Comparison of ENCODE assay signal across 7 cellular contexts in genomic region chr6:83884523-83884922, GRCh38. TPM values are rescaled to one million over a fixed set of nuclear protein-coding genes. Genes with fewer than 3 reads are reported as not detected.
A peak's percentile ranks its signal among the peaks of the same experiment; 100 is the strongest.
DNase-seq lines count a peak whose midpoint lies in the region; ATAC-seq and TF ChIP-seq lines count a peak whose summit lies in the region.

No MANE protein-coding gene starts in this region.

- intact Hi-C loops in breast epithelium (cut with DNase I; ENCODE audit: low total_unique reads) = no loop called here

- H3K4me1 ChIP-seq in breast epithelium (no peaks in the 10 kb centered on the region), liver (ENCODE audit: control insufficient read depth in 4 of 4, insufficient read depth in 4 of 4, low read length in 3 of 4) (peaks cover 0 to 1% (median 0%) of the 10 kb centered on the region in 4 donors)

- peak; percentile 50 for DNase-seq in GF-D8 (lab: John Stamatoyannopoulos, UW)
- peak; percentile 41 to 65 for DNase-seq in NCI-H526 (lab: John Stamatoyannopoulos, UW)
- DNase-seq in breast epithelium (ENCODE audit: low spot score in 2 of 2) = no peak
- no peak for DNase-seq in activated gamma-delta T cell treated with Interleukin-2 at 50 U/mL for 16 hours

- ATAC-seq in GM21360 (IDR thresholded peaks at IDR 0.05; ENCODE audit: unreplicated experiment) (peak; percentile 95), HG03469 (IDR thresholded peaks at IDR 0.05; ENCODE audit: unreplicated experiment) (peak; percentile 95)

- H3K4me3 ChIP-seq in breast epithelium = no peak overlapping the region
- H3K4me3 ChIP-seq in liver (ENCODE audit: low read depth in 1 of 3, low read length in 3 of 3) = no peak overlapping the region

- 14% methylated on average over 4 of the region's 4 CpGs for WGBS in liver

- H3K9me3 ChIP-seq in breast epithelium (no peaks in the 10 kb centered on the region), liver (ENCODE audit: control insufficient read depth in 4 of 4, low read length in 3 of 4) (no peaks in the 10 kb centered on the region)

- TF ChIP-seq CTCF in breast epithelium (IDR thresholded peaks at IDR 0.05) = peak; percentile 29 to 78 (median 72)
- peak; percentile 67 for TF ChIP-seq CTCF in liver (IDR thresholded peaks at IDR 0.05; ENCODE audit: low read depth, low read length, missing input control)

- H3K9ac ChIP-seq in liver (ENCODE audit: low read depth in 1 of 2, low read length in 2 of 2) = no peak overlapping the region

- H3K27me3 ChIP-seq in breast epithelium (no peaks in the 10 kb centered on the region), liver (ENCODE audit: control insufficient read depth in 4 of 4, insufficient read depth in 4 of 4, low read length in 3 of 4) (no peaks in the 10 kb centered on the region)

- H3K27ac ChIP-seq in breast epithelium (no peak overlapping the region), liver (ENCODE audit: low read depth in 1 of 2, low read length in 2 of 2) (no peak overlapping the region)

- no peak for TF ChIP-seq POLR2A in breast epithelium (IDR thresholded peaks at IDR 0.05)

- peak; percentile 93 to 95 for TF ChIP-seq RAD21 in liver (IDR thresholded peaks at IDR 0.05)

- no peaks in the 10 kb centered on the region for H3K36me3 ChIP-seq in breast epithelium
- H3K36me3 ChIP-seq in liver (ENCODE audit: control insufficient read depth in 4 of 4, insufficient read depth in 3 of 4, low read depth in 1 of 4, low read length in 3 of 4) = no peaks in the 10 kb centered on the region

TF ChIP-seq in liver, 16 proteins besides CTCF, POLR2A, EP300 and RAD21:
- no peak for TF ChIP-seq YY1 (IDR thresholded peaks at IDR 0.05)
- no peak for TF ChIP-seq HNF4G (IDR thresholded peaks at IDR 0.05)
- no peak for TF ChIP-seq GABPA (IDR thresholded peaks at IDR 0.05 in 1 of 2, conservative IDR thresholded peaks at IDR 0.05 in 1 of 2)
- no peak for TF ChIP-seq ATF3 (IDR thresholded peaks at IDR 0.05)
- TF ChIP-seq REST (IDR thresholded peaks at IDR 0.05) = no peak
- TF ChIP-seq MAX (IDR thresholded peaks at IDR 0.05) = no peak
- no peak for TF ChIP-seq SP1 (IDR thresholded peaks at IDR 0.05)
- TF ChIP-seq NR2F2 (IDR thresholded peaks at IDR 0.05) = no peak
- TF ChIP-seq HNF4A (conservative IDR thresholded peaks at IDR 0.05) = no peak
TF ChIP-seq in liver: peak in this region for 0.

RNA-seq across cellular contexts. Expression of gene CYB5R4, which starts 25.0 kb away (rescaled TPM):
- total RNA-seq in breast epithelium (10 to 100 TPM in 1 of 3 donors, 1 to 10 TPM in 2; 7.2 to 11.1 (median 7.8) TPM), liver (1 to 10 TPM; 3.4 to 5.0 TPM)
- 1 to 10 TPM; 5.9 to 7.8 TPM for polyA plus RNA-seq in liver

RNA-seq across cellular contexts. Expression of gene RIPPLY2, which starts 31.4 kb away (rescaled TPM):
- total RNA-seq in breast epithelium (not detected), liver (not detected)
- polyA plus RNA-seq in liver = not detected

Comparison
In these comparisons a context has a peak if more than half of its experiments do, and no peak if none do; other contexts are left out.
1. DNase-seq: peak in GF-D8 (single experiment) and NCI-H526 (2 of 2); none in breast epithelium (0 of 2) and activated gamma-delta T cell treated with Interleukin-2 at 50 U/mL for 16 hours (single experiment).